Comparison of ENCODE assay signal across 10 cellular contexts in the genomic region with DNA sequence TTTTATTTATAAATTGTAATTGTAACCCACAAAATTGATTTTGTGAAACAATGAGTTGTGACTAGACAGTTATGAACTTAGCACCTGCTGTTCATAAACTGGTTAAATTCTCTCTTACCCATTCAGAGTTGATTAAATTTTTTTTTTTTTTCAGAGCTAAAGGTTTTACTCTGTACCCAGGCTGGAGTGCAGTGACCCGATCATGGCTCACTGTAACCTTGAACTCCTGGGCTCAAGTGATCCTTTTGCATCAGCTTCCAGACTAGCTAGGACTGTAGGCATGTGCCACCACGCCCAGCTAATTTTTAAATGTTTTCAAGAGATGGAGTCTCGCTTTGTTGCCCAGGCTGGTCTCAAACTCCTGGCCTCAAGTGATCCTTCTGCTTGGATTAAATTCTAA.
"Had no signal": no experiment of that assay in that cellular context is flagged by ENCODE, and none has a peak within 500 bp of the region (broad histone marks: within the 10 kb centered on the region; RNA-seq: fewer than 3 reads in every experiment).

No MANE protein-coding gene starts in this region.

- H3K36me3 ChIP-seq: pancreas, vagina had no signal

- DNase-seq: activated effector memory CD4-positive, alpha-beta T cell treated with anti-CD3 and anti-CD28 coated beads, Interleukin-2, amount 50 U/mL, for 16 hours; activated T-cell treated with anti-CD3 and anti-CD28 coated beads, Interleukin-2, amount 50 U/mL, for 1 hour; cerebellar nuclear complex; left colon; pancreas; stomach had no signal

- ATAC-seq: activated CD4-positive, CD25-positive, alpha-beta regulatory T cell treated with anti-CD3 and anti-CD28 coated beads, Interleukin-2, amount 50 U/mL, for 24 hours; activated naive CD4-positive, alpha-beta T cell treated with anti-CD3 and anti-CD28 coated beads, Interleukin-2, amount 50 U/mL, for 72 hours; left colon; pancreas had no signal

- H3K9me3 Mint-ChIP-seq: activated naive CD4-positive, alpha-beta T cell treated with anti-CD3 and anti-CD28 coated beads, Interleukin-2, amount 50 U/mL, for 72 hours had no signal

- H3K27me3 Mint-ChIP-seq: dendritic cell treated with granulocyte-macrophage colony-stimulating factor and Interleukin-4, amounts not matched to agents 40 ng/mL and 50 ng/mL, for 4 days had no signal

- H3K27ac ChIP-seq: pancreas, vagina had no signal

- H3K4me3 Mint-ChIP-seq: dendritic cell treated with granulocyte-macrophage colony-stimulating factor and Interleukin-4, amounts not matched to agents 40 ng/mL and 50 ng/mL, for 4 days had no signal

- H3K27ac Mint-ChIP-seq: activated naive CD4-positive, alpha-beta T cell treated with anti-CD3 and anti-CD28 coated beads, Interleukin-2, amount 50 U/mL, for 72 hours; dendritic cell treated with granulocyte-macrophage colony-stimulating factor and Interleukin-4, amounts not matched to agents 40 ng/mL and 50 ng/mL, for 4 days had no signal

- H3K27me3 ChIP-seq: pancreas, stomach, vagina had no signal

- H3K9me3 ChIP-seq: pancreas, vagina had no signal
